Comparison of ENCODE assay signal across 8 cellular contexts in the genomic region with DNA sequence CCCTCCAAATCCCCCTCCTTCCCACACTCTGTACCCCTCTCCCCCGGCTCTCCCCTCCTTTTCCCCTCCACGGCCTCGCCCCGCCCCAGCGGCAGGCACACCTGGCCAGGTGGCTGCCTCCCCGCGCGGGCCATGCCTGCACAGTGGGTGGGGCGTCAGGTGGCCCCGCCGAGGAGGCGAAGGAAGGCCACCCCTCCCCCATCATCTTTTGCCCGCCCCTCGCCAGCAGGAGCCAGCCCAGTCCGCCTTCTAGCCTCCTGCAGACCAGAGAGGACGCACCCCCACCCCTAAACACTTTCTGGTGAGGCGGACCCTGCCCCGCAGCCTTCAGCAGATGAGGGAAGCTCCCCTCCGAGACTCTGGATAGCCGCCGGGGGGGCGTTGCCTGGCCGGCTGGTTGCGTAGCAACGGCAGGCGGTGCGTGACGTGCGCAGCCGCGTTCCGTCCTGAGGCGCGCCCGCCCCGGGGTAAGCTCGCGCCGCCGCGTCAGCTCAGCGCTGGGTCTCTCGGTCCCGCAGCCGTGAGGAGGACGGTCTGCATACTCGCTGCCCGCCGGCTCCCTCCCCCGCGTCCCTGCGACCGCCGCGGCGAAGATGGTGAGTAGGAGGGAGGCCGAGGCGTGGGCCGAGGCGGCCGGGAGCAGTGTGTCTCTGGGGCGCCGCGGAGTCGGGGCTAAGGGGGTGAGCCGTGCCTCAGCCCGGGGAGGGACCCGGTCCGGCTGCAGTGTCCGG. TPM values are rescaled to one million over a fixed set of nuclear protein-coding genes. Genes with fewer than 3 reads are reported as not detected.
A peak's percentile ranks its signal among the peaks of the same experiment; 100 is the strongest.
DNase-seq lines count a peak whose midpoint lies in the region; ATAC-seq and TF ChIP-seq lines count a peak whose summit lies in the region.

A gene (plus strand): TSS at position 460 of the 731 bp plus-strand sequence. CDS start 134 bp downstream, at position 594.

- intact Hi-C loops in CD4-positive, alpha-beta memory T cell (cut with micrococcal nuclease) = loop anchor here (1.0 to 2.0 kb wide), 6 partner anchors 41 to 719 kb away; a partner anchor contains a TSS
- intact Hi-C loops in activated CD8-positive, alpha-beta T cell treated with anti-CD3 and anti-CD28 coated beads for 36 hours (cut with micrococcal nuclease) = no loop called here
- intact Hi-C loops in lower leg skin (cut with DNase I; ENCODE audit: low total_unique reads) = no loop called here

- TF ChIP-seq POLR2A in lower leg skin (IDR thresholded peaks at IDR 0.05) = peak in 1 of 2 donors; percentile 47

- H3K4me3 Mint-ChIP-seq in CD4-positive, alpha-beta memory T cell = peak within 1 kb of the TSS; percentile 94 to 97 (median 96)
- peak within 1 kb of the TSS; percentile 83 for H3K4me3 Mint-ChIP-seq in activated CD8-positive, alpha-beta T cell treated with anti-CD3 and anti-CD28 coated beads for 36 hours

- POLR2A ChIA-PET in CD4-positive, alpha-beta memory T cell (lab: Charles Lee; ENCODE audit: partially characterized antibody) = interaction anchor here (0.8 to 4.7 kb wide), 17 partner anchors 13 to 568 kb away, joined by 3 to 63 read pairs (median 5); a partner anchor contains a TSS
- POLR2A ChIA-PET in activated CD8-positive, alpha-beta T cell treated with anti-CD3 and anti-CD28 coated beads for 36 hours (lab: Charles Lee) = interaction anchor here (0.8 to 1.3 kb wide), 3 partner anchors 11 to 400 kb away, joined by 3 to 4 read pairs (median 4); a partner anchor contains a TSS

- H3K27me3 Mint-ChIP-seq in CD4-positive, alpha-beta memory T cell = no peaks in the 10 kb centered on the region
- peaks cover 2% of the 10 kb centered on the region for H3K27me3 Mint-ChIP-seq in activated CD8-positive, alpha-beta T cell treated with anti-CD3 and anti-CD28 coated beads for 36 hours

- H3K27me3 ChIP-seq in CD4-positive, alpha-beta memory T cell (ENCODE audit: insufficient read depth, low read length) = no peaks in the 10 kb centered on the region
- H3K27me3 ChIP-seq in duodenal mucosa (ENCODE audit: control insufficient read depth in 1 of 2, insufficient read depth in 2 of 2, low read length in 2 of 2) = no peaks in the 10 kb centered on the region

- peaks cover 23 to 37% (median 28%) of the 10 kb centered on the region in 4 donors for H3K4me1 Mint-ChIP-seq in CD4-positive, alpha-beta memory T cell
- peaks cover 16% of the 10 kb centered on the region for H3K4me1 Mint-ChIP-seq in activated CD8-positive, alpha-beta T cell treated with anti-CD3 and anti-CD28 coated beads for 36 hours (ENCODE audit: low read depth)

- TF ChIP-seq CTCF in activated CD8-positive, alpha-beta T cell treated with anti-CD3 and anti-CD28 coated beads for 36 hours (IDR thresholded peaks at IDR 0.05) = no peak
- no peak for TF ChIP-seq CTCF in lower leg skin (IDR thresholded peaks at IDR 0.05)

- H3K9me3 ChIP-seq in CD4-positive, alpha-beta memory T cell (ENCODE audit: control insufficient read depth in 1 of 2, low read length in 2 of 2) = no peaks in the 10 kb centered on the region
- H3K9me3 ChIP-seq in duodenal mucosa (ENCODE audit: control insufficient read depth in 1 of 2, low read length in 2 of 2) = no peaks in the 10 kb centered on the region

- H3K4me3 ChIP-seq in CD4-positive, alpha-beta memory T cell (ENCODE audit: low read length in 2 of 2) = peak within 1 kb of the TSS; percentile 73 to 84
- H3K4me3 ChIP-seq in duodenal mucosa (ENCODE audit: low read depth in 1 of 2, low read length in 2 of 2) = peak within 1 kb of the TSS; percentile 91 to 95
- H3K4me3 ChIP-seq in lower leg skin (ENCODE audit: low read depth, poor library complexity, severe bottlenecking) = peak within 1 kb of the TSS; percentile 99

- peak within 1 kb of the TSS; percentile 87 to 91 for H3K9ac ChIP-seq in duodenal mucosa (ENCODE audit: low read depth in 1 of 2, low read length in 2 of 2)

- H3K36me3 ChIP-seq in CD4-positive, alpha-beta memory T cell (ENCODE audit: insufficient read depth, low read length) = no peaks in the 10 kb centered on the region
- no peaks in the 10 kb centered on the region for H3K36me3 ChIP-seq in duodenal mucosa (ENCODE audit: control insufficient read depth in 1 of 2, insufficient read depth in 2 of 2, low read length in 2 of 2)

- H3K27ac Mint-ChIP-seq in CD4-positive, alpha-beta memory T cell = peak within 1 kb of the TSS; percentile 70 to 97 (median 96)
- peak within 1 kb of the TSS; percentile 81 for H3K27ac Mint-ChIP-seq in activated CD8-positive, alpha-beta T cell treated with anti-CD3 and anti-CD28 coated beads for 36 hours

- H3K4me1 ChIP-seq in CD4-positive, alpha-beta memory T cell (ENCODE audit: insufficient read depth, low read length) = peaks cover 35% of the 10 kb centered on the region
- H3K4me1 ChIP-seq in duodenal mucosa (ENCODE audit: control insufficient read depth in 1 of 2, insufficient read depth in 2 of 2, low read length in 2 of 2) = peaks cover 12 to 22% of the 10 kb centered on the region in 2 donors

- 0 to 2% methylated on average over 11 to 28 of the region's 70 CpGs for WGBS in lower leg skin, 2 donors

- peak within 1 kb of the TSS; percentile 83 for H3K27ac ChIP-seq in CD4-positive, alpha-beta memory T cell (ENCODE audit: low read depth, low read length)
- H3K27ac ChIP-seq in duodenal mucosa (ENCODE audit: low read depth, low read length) = peak within 1 kb of the TSS; percentile 96

- peak; percentile 91 for ATAC-seq in GM19438 (IDR thresholded peaks at IDR 0.05; ENCODE audit: low read depth, unreplicated experiment)
- peak; percentile 91 for ATAC-seq in HG03571 (IDR thresholded peaks at IDR 0.05; ENCODE audit: unreplicated experiment)
- ATAC-seq in activated CD8-positive, alpha-beta T cell treated with anti-CD3 and anti-CD28 coated beads for 36 hours = peak; percentile 90

- CTCF ChIA-PET in CD4-positive, alpha-beta memory T cell (lab: Charles Lee; ENCODE audit: partially characterized antibody) = interaction anchor here (0.7 to 3.1 kb wide), 10 partner anchors 11 to 328 kb away, joined by 3 to 18 read pairs (median 6); a partner anchor contains a TSS
- CTCF ChIA-PET in activated CD8-positive, alpha-beta T cell treated with anti-CD3 and anti-CD28 coated beads for 36 hours (lab: Charles Lee) = interaction anchor here (0.6 to 2.5 kb wide), 13 partner anchors 9 to 400 kb away, joined by 3 to 14 read pairs (median 4); a partner anchor contains a TSS

- DNase-seq in CD4-positive, alpha-beta memory T cell = peak; percentile 87 to 91 (median 90)
- peak; percentile 49 for DNase-seq in NCI-H82 treated with DMSO at 0.1 percent for 48 hours (lab: John Stamatoyannopoulos, UW; ENCODE audit: unreplicated experiment)
- peak; percentile 87 for DNase-seq in activated CD8-positive, alpha-beta T cell treated with anti-CD3 and anti-CD28 coated beads for 36 hours
- DNase-seq in lower leg skin (ENCODE audit: low spot score in 2 of 2) = peak; percentile 89 to 98
- peak; percentile 78 to 85 for DNase-seq in stimulated activated CD4-positive, alpha-beta T cell treated with anti-CD3 and anti-CD28 coated beads, Interleukin-4, amount 100 ng/mL, for 48 hours (ENCODE audit: low read depth in 2 of 2)

- peaks cover 0 to 18% of the 10 kb centered on the region in 2 donors for H3K36me3 Mint-ChIP-seq in CD4-positive, alpha-beta memory T cell
- no peaks in the 10 kb centered on the region for H3K36me3 Mint-ChIP-seq in activated CD8-positive, alpha-beta T cell treated with anti-CD3 and anti-CD28 coated beads for 36 hours (ENCODE audit: low read depth)

- H3K9me3 Mint-ChIP-seq in CD4-positive, alpha-beta memory T cell = no peaks in the 10 kb centered on the region
- H3K9me3 Mint-ChIP-seq in activated CD8-positive, alpha-beta T cell treated with anti-CD3 and anti-CD28 coated beads for 36 hours = no peaks in the 10 kb centered on the region

RNA-seq across cellular contexts. Expression of the gene that starts here (rescaled TPM):
- total RNA-seq in CD4-positive, alpha-beta memory T cell = 10 to 100 TPM; 43.1 to 49.1 TPM
- 100 to 1,000 TPM; 147 to 212 TPM for polyA plus RNA-seq in CD4-positive, alpha-beta memory T cell
- total RNA-seq in activated CD8-positive, alpha-beta T cell treated with anti-CD3 and anti-CD28 coated beads for 36 hours = 10 to 100 TPM; 55.5 to 56.4 TPM
- 100 to 1,000 TPM; 237 to 335 (median 290) TPM for total RNA-seq in lower leg skin

Comparison
In these comparisons a context has a peak if more than half of its experiments do, and no peak if none do; other contexts are left out.
1. Peak in every context shown above with its lines: DNase-seq, ATAC-seq, H3K4me3 ChIP-seq and H3K27ac ChIP-seq.
2. RNA of the gene that starts here (total RNA-seq): 237 to 335 TPM in lower leg skin; 55.5 to 56.4 TPM in activated CD8-positive, alpha-beta T cell treated with anti-CD3 and anti-CD28 coated beads for 36 hours and 43.1 to 49.1 TPM in CD4-positive, alpha-beta memory T cell; every median in the first group is over 4 times any median in the second.